8 cellular contexts compared by ENCODE assay signal in genomic region chr2:111168528-111168929, GRCh38. TPM values are rescaled to one million over a fixed set of nuclear protein-coding genes. Genes with fewer than 3 reads are reported as not detected.
DNase-seq lines count a peak whose midpoint lies in the region; ATAC-seq and TF ChIP-seq lines count a peak whose summit lies in the region.

No MANE protein-coding gene starts in this region.

- no peak overlapping the region for H3K4me3 ChIP-seq in astrocyte of the spinal cord (ENCODE audit: low read depth, low read length)

- ATAC-seq in HG02870 (IDR thresholded peaks at IDR 0.05; ENCODE audit: unreplicated experiment) (peak; percentile 85), T-helper 17 cell (peak; percentile 55), GM18858 (IDR thresholded peaks at IDR 0.05; ENCODE audit: unreplicated experiment) (no peak)

- peaks cover 5% of the 10 kb centered on the region for H3K27me3 Mint-ChIP-seq in T-helper 17 cell

- no peaks in the 10 kb centered on the region for H3K36me3 Mint-ChIP-seq in T-helper 17 cell (ENCODE audit: low read depth)

- peaks cover 7% of the 10 kb centered on the region for H3K4me1 Mint-ChIP-seq in T-helper 17 cell

- in situ Hi-C loops in GM13977 (cut with MboI; ENCODE audit: low pct_unique_long_range_greater_than_20kb, low sequenced_read_pairs, unreplicated experiment): no loop called here
- in situ Hi-C loops in astrocyte of the spinal cord (cut with HindIII; ENCODE audit: low sequenced_read_pairs): no loop called here

- DNase-seq in GM13977 (ENCODE audit: low spot score) (peak; percentile 65), T-helper 17 cell (no peak), astrocyte of the spinal cord (ENCODE audit: low read depth, low spot score) (peak; percentile 78), occipital lobe (lab: John Stamatoyannopoulos, UW) (peak; percentile 8), NOMO-1 treated with DMSO at 0.1 percent for 48 hours (lab: John Stamatoyannopoulos, UW; ENCODE audit: unreplicated experiment) (no peak), SHP77 treated with DMSO at 0.1 percent for 48 hours (lab: John Stamatoyannopoulos, UW) (no peak)

- no peak overlapping the region for H3K4me3 Mint-ChIP-seq in T-helper 17 cell

- TF ChIP-seq CTCF in GM13977 (IDR thresholded peaks at IDR 0.05; ENCODE audit: extremely low read depth, insufficient read depth, missing control alignments): no peak
- TF ChIP-seq CTCF in astrocyte of the spinal cord (IDR thresholded peaks at IDR 0.05; ENCODE audit: low read depth, low read length): no peak

- H3K9me3 ChIP-seq in T-helper 17 cell (ENCODE audit: control insufficient read depth, low read length, poor library complexity, severe bottlenecking): no peaks in the 10 kb centered on the region

- H3K27ac Mint-ChIP-seq in T-helper 17 cell: no peak overlapping the region

RNA-seq across cellular contexts. Expression of gene BCL2L11, which starts 47.8 kb away (rescaled TPM):
- total RNA-seq in T-helper 17 cell (10 to 100 TPM; 29.5 to 47.2 TPM), occipital lobe (3.7 TPM)

Comparison
In these comparisons a context has a peak if more than half of its experiments do, and no peak if none do; other contexts are left out.
1. DNase-seq: peak in GM13977 (single experiment), astrocyte of the spinal cord (single experiment) and occipital lobe (single experiment); none in T-helper 17 cell (0 of 3), NOMO-1 treated with DMSO at 0.1 percent for 48 hours (single experiment) and SHP77 treated with DMSO at 0.1 percent for 48 hours (single experiment).